18 cellular contexts compared by ENCODE assay signal in the genomic region with DNA sequence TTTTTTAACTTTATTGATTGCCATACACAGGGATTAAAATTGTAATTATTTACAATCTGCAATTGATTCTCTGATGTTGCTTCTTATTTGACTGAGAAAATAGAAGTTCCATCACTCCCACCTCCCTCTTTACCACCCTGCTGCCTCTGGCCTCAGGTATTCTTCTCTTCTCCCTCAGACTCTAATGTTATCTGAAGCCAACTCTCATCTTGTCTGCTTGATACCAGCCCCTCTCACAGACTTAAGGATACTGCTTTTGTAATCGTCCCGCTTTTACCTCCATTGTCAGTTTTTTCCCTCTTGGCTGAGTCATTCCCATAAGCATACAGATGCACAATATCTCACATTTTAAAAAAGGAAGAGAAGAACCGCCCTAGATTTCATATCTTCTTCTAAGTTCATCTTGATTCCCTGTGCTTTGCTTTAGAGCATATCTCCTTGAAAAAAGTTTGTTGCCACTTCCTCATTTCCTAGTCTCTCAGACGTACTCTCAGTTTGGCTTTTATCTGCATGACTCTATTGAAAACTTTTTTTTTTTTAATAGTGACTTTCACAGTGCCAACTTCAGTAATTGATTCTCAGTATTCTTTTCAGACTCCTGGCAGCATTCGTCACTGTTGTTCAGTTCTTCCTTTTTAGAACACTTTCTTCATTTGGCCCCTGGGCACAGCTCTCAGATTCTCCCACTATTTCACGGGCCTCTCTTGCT. TPM values are rescaled to one million over a fixed set of nuclear protein-coding genes. Genes with fewer than 3 reads are reported as not detected.
DNase-seq lines count a peak whose midpoint lies in the region; ATAC-seq and TF ChIP-seq lines count a peak whose summit lies in the region.
"Had no signal": no experiment of that assay in that cellular context is flagged by ENCODE, and none has a peak within 500 bp of the region (broad histone marks: within the 10 kb centered on the region; RNA-seq: fewer than 3 reads in every experiment).

No MANE protein-coding gene starts in this region.

- no peaks in the 10 kb centered on the region for H3K9me3 Mint-ChIP-seq in activated T-cell treated with anti-CD3 and anti-CD28 coated beads, Interleukin-2, amount 50 U/mL, for 4 hours
- H3K9me3 Mint-ChIP-seq in activated CD4-positive, alpha-beta T cell treated with anti-CD3 and anti-CD28 coated beads, Interleukin-2, amount 10 ng/mL, durations not matched to agents 7 days and 5 days: no peaks in the 10 kb centered on the region
- H3K9me3 Mint-ChIP-seq: activated naive CD4-positive, alpha-beta T cell treated with anti-CD3 and anti-CD28 coated beads, Interleukin-2, amount 50 U/mL, for 72 hours; endodermal cell; GM23338 had no signal

- H3K27ac ChIP-seq in GM23248: no peak overlapping the region
- no peak overlapping the region for H3K27ac ChIP-seq in MM.1S (ENCODE audit: low read length)
- H3K27ac ChIP-seq: PC-9, suprapubic skin had no signal

- POLR2A ChIA-PET in activated CD4-positive, alpha-beta T cell treated with anti-CD3 and anti-CD28 coated beads, Interleukin-2, amount 10 ng/mL, durations not matched to agents 7 days and 5 days (lab: Charles Lee): no interaction called here

- peaks cover 27% of the 10 kb centered on the region for H3K4me1 ChIP-seq in GM23248 (ENCODE audit: insufficient read depth)
- peaks cover 17% of the 10 kb centered on the region for H3K4me1 ChIP-seq in MM.1S (ENCODE audit: low read length)
- H3K4me1 ChIP-seq: suprapubic skin had no signal

- peaks cover 31% of the 10 kb centered on the region for H3K36me3 Mint-ChIP-seq in activated T-cell treated with anti-CD3 and anti-CD28 coated beads, Interleukin-2, amount 50 U/mL, for 4 hours (ENCODE audit: insufficient read depth)
- H3K36me3 Mint-ChIP-seq in activated CD4-positive, alpha-beta T cell treated with anti-CD3 and anti-CD28 coated beads, Interleukin-2, amount 10 ng/mL, durations not matched to agents 7 days and 5 days (ENCODE audit: low read depth): peaks cover 2% of the 10 kb centered on the region

- WGBS in GM23248 (ENCODE audit: low coverage in 1 of 2, low lambda C conversion rate in 2 of 2, missing lambda C conversion rate in 2 of 2), 2 experiments: 80 to 84% methylated on average over 6 of the region's 6 CpGs

- ATAC-seq in GM18511 (IDR thresholded peaks at IDR 0.05; ENCODE audit: unreplicated experiment): peak; percentile 57
- no peak for ATAC-seq in activated T-cell treated with anti-CD3 and anti-CD28 coated beads, Interleukin-2, amount 50 U/mL, for 4 hours
- ATAC-seq: activated naive CD4-positive, alpha-beta T cell treated with anti-CD3 and anti-CD28 coated beads, Interleukin-2, amount 50 U/mL, for 72 hours; GM23338; naive thymus-derived CD4-positive, alpha-beta T cell had no signal

- H3K4me3 Mint-ChIP-seq in activated T-cell treated with anti-CD3 and anti-CD28 coated beads, Interleukin-2, amount 50 U/mL, for 4 hours: no peak overlapping the region
- no peak overlapping the region for H3K4me3 Mint-ChIP-seq in activated CD4-positive, alpha-beta T cell treated with anti-CD3 and anti-CD28 coated beads, Interleukin-2, amount 10 ng/mL, durations not matched to agents 7 days and 5 days
- H3K4me3 Mint-ChIP-seq: B cell; endodermal cell; GM23338; naive thymus-derived CD4-positive, alpha-beta T cell had no signal

- H3F3A ChIP-seq in GM23248 (ENCODE audit: insufficient read depth) (peaks cover 18% of the 10 kb centered on the region; the same call in 1 of the 2 replicates), MM.1S (ENCODE audit: insufficient read depth, low read length) (peaks cover 7% of the 10 kb centered on the region)

- no peak overlapping the region for H3K9ac ChIP-seq in GM23248
- no peak overlapping the region for H3K9ac ChIP-seq in MM.1S (ENCODE audit: low read length)

- in situ Hi-C loops in GM23248 (cut with MboI) (no loop called here), astrocyte of the spinal cord (cut with HindIII; ENCODE audit: low sequenced_read_pairs) (no loop called here)

- H3K4me3 ChIP-seq in GM23248 (no peak overlapping the region), MM.1S (ENCODE audit: low read length) (no peak overlapping the region), astrocyte of the spinal cord (ENCODE audit: low read depth, low read length) (no peak overlapping the region)
- H3K4me3 ChIP-seq: GM23338, PC-9, suprapubic skin had no signal

- H3K36me3 ChIP-seq in GM23248 (ENCODE audit: low read depth) (peaks cover 7% of the 10 kb centered on the region), MM.1S (replicated peaks; ENCODE audit: insufficient read depth, low read length) (no peaks in the 10 kb centered on the region)

- H3K79me2 ChIP-seq in GM23248 (ENCODE audit: insufficient read depth) (no peaks in the 10 kb centered on the region), MM.1S (ENCODE audit: low read length) (no peaks in the 10 kb centered on the region)

- H3K9me3 ChIP-seq in GM23248 (ENCODE audit: low read depth) (no peaks in the 10 kb centered on the region), MM.1S (replicated peaks; ENCODE audit: insufficient read depth, low read length) (no peaks in the 10 kb centered on the region)
- H3K9me3 ChIP-seq: suprapubic skin had no signal

- DNase-seq in GM23248 (no peak), MM.1S (peak; percentile 13), astrocyte of the spinal cord (ENCODE audit: low read depth, low spot score) (peak; percentile 15), activated gamma-delta T cell (lab: John Stamatoyannopoulos, UW) (no peak), 8988T (no peak)
- no peak for DNase-seq in activated T-cell treated with anti-CD3 and anti-CD28 coated beads, Interleukin-2, amount 50 U/mL, for 4 hours
- no peak for DNase-seq in activated CD4-positive, alpha-beta T cell treated with anti-CD3 and anti-CD28 coated beads, Interleukin-2, amount 10 ng/mL, durations not matched to agents 7 days and 5 days
- DNase-seq: central memory CD4-positive, alpha-beta T cell; endodermal cell; foreskin fibroblast; naive thymus-derived CD4-positive, alpha-beta T cell; NCI-H2227 treated with DMSO at 0.1 percent for 48 hours; PC-9 had no signal

- no peaks in the 10 kb centered on the region for H3K27me3 Mint-ChIP-seq in activated T-cell treated with anti-CD3 and anti-CD28 coated beads, Interleukin-2, amount 50 U/mL, for 4 hours (ENCODE audit: low read depth)
- no peaks in the 10 kb centered on the region for H3K27me3 Mint-ChIP-seq in activated CD4-positive, alpha-beta T cell treated with anti-CD3 and anti-CD28 coated beads, Interleukin-2, amount 10 ng/mL, durations not matched to agents 7 days and 5 days
- H3K27me3 Mint-ChIP-seq: B cell; naive thymus-derived CD4-positive, alpha-beta T cell had no signal

- H2AFZ ChIP-seq in GM23248: no peak overlapping the region; the same call in 1 of the 2 replicates
- H2AFZ ChIP-seq in MM.1S (ENCODE audit: low read length): no peak overlapping the region
- H2AFZ ChIP-seq: GM23338, PC-9 had no signal

- H3K27me3 ChIP-seq in GM23248 (replicated peaks; ENCODE audit: insufficient read depth) (no peaks in the 10 kb centered on the region), MM.1S (replicated peaks; ENCODE audit: insufficient read depth, low read length) (no peaks in the 10 kb centered on the region)
- H3K27me3 ChIP-seq: suprapubic skin had no signal

- TF ChIP-seq CTCF in MM.1S (IDR thresholded peaks at IDR 0.05; ENCODE audit: low read length): no peak
- TF ChIP-seq CTCF in astrocyte of the spinal cord (IDR thresholded peaks at IDR 0.05; ENCODE audit: low read depth, low read length): no peak

- H3K27ac Mint-ChIP-seq in activated CD4-positive, alpha-beta T cell treated with anti-CD3 and anti-CD28 coated beads, Interleukin-2, amount 10 ng/mL, durations not matched to agents 7 days and 5 days: no peak overlapping the region
- H3K27ac Mint-ChIP-seq: activated naive CD4-positive, alpha-beta T cell treated with anti-CD3 and anti-CD28 coated beads, Interleukin-2, amount 50 U/mL, for 72 hours; B cell; endodermal cell; GM23338; naive thymus-derived CD4-positive, alpha-beta T cell had no signal

- H4K20me1 ChIP-seq in GM23248 (ENCODE audit: insufficient read depth) (no peaks in the 10 kb centered on the region), MM.1S (ENCODE audit: insufficient read depth, low read length) (no peaks in the 10 kb centered on the region)

- no peaks in the 10 kb centered on the region for H3K4me1 Mint-ChIP-seq in activated T-cell treated with anti-CD3 and anti-CD28 coated beads, Interleukin-2, amount 50 U/mL, for 4 hours (ENCODE audit: low read depth)
- H3K4me1 Mint-ChIP-seq in activated CD4-positive, alpha-beta T cell treated with anti-CD3 and anti-CD28 coated beads, Interleukin-2, amount 10 ng/mL, durations not matched to agents 7 days and 5 days: no peaks in the 10 kb centered on the region
- H3K4me1 Mint-ChIP-seq: B cell, GM23338 had no signal

- CTCF ChIA-PET in activated CD4-positive, alpha-beta T cell treated with anti-CD3 and anti-CD28 coated beads, Interleukin-2, amount 10 ng/mL, durations not matched to agents 7 days and 5 days (lab: Charles Lee): interaction anchor here (0.6 kb wide), 1 partner anchor 355 kb away, joined by 3 read pairs; no protein-coding TSS in a partner anchor

- H3K9me2 ChIP-seq in GM23248 (ENCODE audit: insufficient read depth) (no peaks in the 10 kb centered on the region), MM.1S (replicated peaks; ENCODE audit: insufficient read depth, low read length) (no peaks in the 10 kb centered on the region)

- H3K4me2 ChIP-seq in GM23248 (ENCODE audit: unreplicated experiment) (peak overlapping the region; percentile 19), MM.1S (ENCODE audit: low read depth, low read length) (peak overlapping the region; percentile 35; the same call in 1 of the 2 replicates)
- H3K4me2 ChIP-seq: GM23338, PC-9 had no signal

RNA-seq across cellular contexts. Expression of a gene that starts 31.1 kb away (rescaled TPM):
- 25.4 and 28.9 TPM in 2 replicates for total RNA-seq in GM23248 (2014; rRNA removed; shearing (Covaris generic))
- 27.7 and 30.7 TPM in 2 replicates for polyA plus RNA-seq in GM23248 (2016; fragmentation: Nextera tagmentation; extraction: Ambion mirVana)
- 1 to 10 TPM; 5.4 to 5.7 (median 5.5) TPM for total RNA-seq in activated T-cell treated with anti-CD3 and anti-CD28 coated beads, Interleukin-2, amount 50 U/mL, for 4 hours
- total RNA-seq in activated CD4-positive, alpha-beta T cell treated with anti-CD3 and anti-CD28 coated beads, Interleukin-2, amount 10 ng/mL, durations not matched to agents 7 days and 5 days: 10 to 100 TPM; 10.6 to 10.7 TPM

Comparison
In these comparisons a context has a peak if more than half of its experiments do, and no peak if none do; other contexts are left out.
1. DNase-seq: peak in MM.1S (single experiment) and astrocyte of the spinal cord (single experiment); none in GM23248 (single experiment), activated gamma-delta T cell (single experiment), 8988T (single experiment), activated T-cell treated with anti-CD3 and anti-CD28 coated beads, Interleukin-2, amount 50 U/mL, for 4 hours (single experiment) and activated CD4-positive, alpha-beta T cell treated with anti-CD3 and anti-CD28 coated beads, Interleukin-2, amount 10 ng/mL, durations not matched to agents 7 days and 5 days (single experiment).